35 cellular contexts compared by ENCODE assay signal in genomic region chr3:25176999-25177398, GRCh38.
"Had no signal": no experiment of that assay in that cellular context is flagged by ENCODE, and none has a peak within 500 bp of the region (broad histone marks: within the 10 kb centered on the region; RNA-seq: fewer than 3 reads in every experiment).

No MANE protein-coding gene starts in this region.

- DNase-seq: activated B cell treated with CpG ODN at 0.5 μM for 24 hours; activated CD4-positive, alpha-beta T cell treated with anti-CD3 and anti-CD28 coated beads for 48 hours; activated CD4-positive, alpha-beta T cell treated with anti-CD3 and anti-CD28 coated beads, Interleukin-2, amount 50 U/mL, for 1 hour; activated CD4-positive, alpha-beta T cell treated with anti-CD3 and anti-CD28 coated beads, Interleukin-2, amount 50 U/mL, for 48 hours; activated CD8-positive, alpha-beta memory T cell treated with anti-CD3 and anti-CD28 coated beads for 24 hours; activated CD8-positive, alpha-beta T cell treated with anti-CD3 and anti-CD28 coated beads for 36 hours; activated effector memory CD4-positive, alpha-beta T cell treated with Interleukin-2 at 50 U/mL for 16 hours; activated gamma-delta T cell treated with Interleukin-2 at 50 U/mL for 16 hours; activated naive CD4-positive, alpha-beta T cell treated with anti-CD3 and anti-CD28 coated beads, Interleukin-2, amount 50 U/mL, for 16 hours; activated naive CD4-positive, alpha-beta T cell treated with Interleukin-2 at 50 U/mL for 16 hours; activated T-cell treated with anti-CD3 and anti-CD28 coated beads, Interleukin-2, amount 50 U/mL, for 4 hours; adrenal gland; amygdala; aorta; central memory CD4-positive, alpha-beta T cell; cerebellar nuclear complex; colonic mucosa; effector memory CD4-positive, alpha-beta T cell; endodermal cell; foreskin keratinocyte; gastrocnemius medialis; glutamatergic neuron; heart left ventricle; T-helper 1 cell; T-helper 17 cell; T1000; WERI-Rb-1 had no signal

- H3K4me1 Mint-ChIP-seq: activated B cell treated with CpG ODN at 0.5 μM for 24 hours; activated T-helper 17 cell treated with anti-CD3 and anti-CD28 coated beads, Interleukin-2, amount 50 U/mL, for 72 hours; T-helper 17 cell had no signal

- H3K27ac ChIP-seq: adrenal gland, breast epithelium, cardiac muscle cell, colonic mucosa, foreskin keratinocyte, gastrocnemius medialis, heart left ventricle, WERI-Rb-1 had no signal

- H3K4me3 ChIP-seq: adrenal gland, breast epithelium, cardiac muscle cell, colonic mucosa, gastrocnemius medialis, heart left ventricle had no signal

- H3K27ac Mint-ChIP-seq: activated B cell treated with CpG ODN at 0.5 μM for 24 hours; activated CD8-positive, alpha-beta T cell treated with anti-CD3 and anti-CD28 coated beads for 36 hours; activated naive CD8-positive, alpha-beta T cell; activated T-helper 17 cell treated with anti-CD3 and anti-CD28 coated beads, Interleukin-2, amount 50 U/mL, for 72 hours; endodermal cell; T-helper 17 cell; T-helper 2 cell treated with Interferon-gamma antibody and Interleukin-4, amounts not matched to agents 5 μg/mL and 100 μg/mL, for 36 hours had no signal

- H3K4me1 ChIP-seq: adrenal gland, breast epithelium, colonic mucosa, foreskin keratinocyte, gastrocnemius medialis had no signal

- ATAC-seq: activated CD4-positive, CD25-positive, alpha-beta regulatory T cell treated with anti-CD3 and anti-CD28 coated beads, Interleukin-2, amount 50 U/mL, for 24 hours; activated CD8-positive, alpha-beta T cell treated with anti-CD3 and anti-CD28 coated beads for 36 hours; activated T-cell treated with anti-CD3 and anti-CD28 coated beads, Interleukin-2, amount 50 U/mL, for 4 hours; activated T-helper 17 cell treated with anti-CD3 and anti-CD28 coated beads, Interleukin-2, amount 50 U/mL, for 72 hours; esophagus mucosa; foreskin keratinocyte; gastrocnemius medialis; heart left ventricle; T-helper 17 cell had no signal

- H3K9me3 ChIP-seq: adrenal gland, breast epithelium, colonic mucosa, gastrocnemius medialis, heart left ventricle had no signal

- H3K27me3 Mint-ChIP-seq: activated B cell treated with CpG ODN at 0.5 μM for 24 hours; activated CD8-positive, alpha-beta T cell treated with anti-CD3 and anti-CD28 coated beads for 36 hours; activated naive CD8-positive, alpha-beta T cell; activated T-helper 17 cell treated with anti-CD3 and anti-CD28 coated beads, Interleukin-2, amount 50 U/mL, for 72 hours; T-helper 17 cell had no signal

- H3K4me3 Mint-ChIP-seq: activated B cell treated with CpG ODN at 0.5 μM for 24 hours; activated CD8-positive, alpha-beta T cell treated with anti-CD3 and anti-CD28 coated beads for 36 hours; activated naive CD8-positive, alpha-beta T cell; activated T-cell treated with anti-CD3 and anti-CD28 coated beads, Interleukin-2, amount 50 U/mL, for 4 hours; activated T-helper 17 cell treated with anti-CD3 and anti-CD28 coated beads, Interleukin-2, amount 50 U/mL, for 72 hours; brain; endodermal cell; T-helper 17 cell; T-helper 2 cell treated with Interferon-gamma antibody and Interleukin-4, amounts not matched to agents 5 μg/mL and 100 μg/mL, for 36 hours had no signal

- H3K9me3 Mint-ChIP-seq: endodermal cell had no signal

- H3K27me3 ChIP-seq: adrenal gland, breast epithelium, cardiac muscle cell, colonic mucosa, foreskin keratinocyte, gastrocnemius medialis, heart left ventricle had no signal

- H3K36me3 ChIP-seq: adrenal gland, breast epithelium, cardiac muscle cell, colonic mucosa, gastrocnemius medialis, heart left ventricle, WERI-Rb-1 had no signal

- H3K36me3 Mint-ChIP-seq: activated naive CD8-positive, alpha-beta T cell; brain had no signal
